ENCODE assay signal across 8 cellular contexts in genomic region chrX:154378799-154379568, GRCh38. TPM values are rescaled to one million over a fixed set of nuclear protein-coding genes. Genes with fewer than 3 reads are reported as not detected.
DNase-seq lines count a peak whose midpoint lies in the region; ATAC-seq and TF ChIP-seq lines count a peak whose summit lies in the region.

Gene EMD (plus strand): TSS chrX:154379295. CDS start chrX:154379485, 190 bp downstream.

- peak; percentile 86 for ATAC-seq in gastroesophageal sphincter

- WGBS in gastroesophageal sphincter (ENCODE audit: low coverage in 1 of 2), 2 donors: no CpG with 5 or more reads among the region's 103 CpGs
- 46% methylated on average over 81 of the region's 103 CpGs for WGBS in suprapubic skin

- peak within 1 kb of the TSS; percentile 97 for H3K9ac ChIP-seq in SK-N-MC (ENCODE audit: insufficient read length)

- TF ChIP-seq EP300 in gastroesophageal sphincter (IDR thresholded peaks at IDR 0.05) (peak; percentile 24), suprapubic skin (IDR thresholded peaks at IDR 0.05) (no peak)

- no peak for TF ChIP-seq CTCF in HFF-Myc (IDR thresholded peaks at IDR 0.05; ENCODE audit: low read depth, low read length, missing control alignments)
- no peak for TF ChIP-seq CTCF in NB4 (IDR thresholded peaks at IDR 0.05; ENCODE audit: low read depth, low read length)
- peak in 1 of 4 experiments; percentile 45 for TF ChIP-seq CTCF in gastroesophageal sphincter (IDR thresholded peaks at IDR 0.05)
- no peak for TF ChIP-seq CTCF in suprapubic skin (IDR thresholded peaks at IDR 0.05)

- peak; percentile 60 for TF ChIP-seq POLR2A in NB4 (IDR thresholded peaks at IDR 0.05; ENCODE audit: extremely low read depth, insufficient read length)
- TF ChIP-seq POLR2A in gastroesophageal sphincter (IDR thresholded peaks at IDR 0.05): peak; percentile 89 to 91
- TF ChIP-seq POLR2A in suprapubic skin (IDR thresholded peaks at IDR 0.05): peak; percentile 12 to 79

- no peaks in the 10 kb centered on the region; the same call in 1 of the 2 replicates for H3K36me3 ChIP-seq in SK-N-MC (ENCODE audit: insufficient read depth, low read length)
- peaks cover 0 to 5% of the 10 kb centered on the region in 2 donors for H3K36me3 ChIP-seq in gastroesophageal sphincter
- H3K36me3 ChIP-seq in suprapubic skin: no peaks in the 10 kb centered on the region

- H3K27ac ChIP-seq in SK-N-MC: peak within 1 kb of the TSS; percentile 96
- H3K27ac ChIP-seq in gastroesophageal sphincter: peak within 1 kb of the TSS; percentile 97 to 100 (median 98)
- peak within 1 kb of the TSS; percentile 97 for H3K27ac ChIP-seq in suprapubic skin

- H3K27me3 ChIP-seq in gastroesophageal sphincter (no peaks in the 10 kb centered on the region), suprapubic skin (no peaks in the 10 kb centered on the region)

- H3K4me1 ChIP-seq in gastroesophageal sphincter: peaks cover 0 to 53% (median 8%) of the 10 kb centered on the region in 3 donors
- peaks cover 30% of the 10 kb centered on the region for H3K4me1 ChIP-seq in suprapubic skin

- no peaks in the 10 kb centered on the region for H3K9me3 ChIP-seq in SK-N-MC (ENCODE audit: low read depth, low read length)
- H3K9me3 ChIP-seq in gastroesophageal sphincter: no peaks in the 10 kb centered on the region
- H3K9me3 ChIP-seq in suprapubic skin: no peaks in the 10 kb centered on the region

- H3K4me3 ChIP-seq in HFF-Myc (replicated peaks; ENCODE audit: low read depth, low read length): peak within 1 kb of the TSS; percentile 74
- peak within 1 kb of the TSS; percentile 62 for H3K4me3 ChIP-seq in NB4 (ENCODE audit: low read depth, low read length)
- peak within 1 kb of the TSS; percentile 82 for H3K4me3 ChIP-seq in SK-N-MC
- H3K4me3 ChIP-seq in gastroesophageal sphincter: peak within 1 kb of the TSS; percentile 81 to 98
- H3K4me3 ChIP-seq in suprapubic skin: peak within 1 kb of the TSS; percentile 78

- DNase-seq in GM03348 (ENCODE audit: low spot score): peak; percentile 90
- peak; percentile 85 for DNase-seq in HFF-Myc (ENCODE audit: extremely low read depth, low read depth)
- peak; percentile 98 for DNase-seq in NB4 (ENCODE audit: low read depth)
- peak; percentile 80 for DNase-seq in SK-N-MC (ENCODE audit: low read depth, low spot score)
- DNase-seq in activated naive CD4-positive, alpha-beta T cell treated with anti-CD3 and anti-CD28 coated beads, Interleukin-2, amount 50 U/mL, for 16 hours: peak; percentile 96
- peak; percentile 82 to 100 (median 99) for DNase-seq in nucleus accumbens (lab: John Stamatoyannopoulos, UW)
- peak; percentile 97 to 98 for DNase-seq in suprapubic skin (ENCODE audit: low spot score in 2 of 2)

RNA-seq across cellular contexts. Expression of gene EMD, which starts in this region (rescaled TPM):
- 10 to 100 TPM; 41.0 to 58.6 (median 50.6) TPM for total RNA-seq in gastroesophageal sphincter
- total RNA-seq in suprapubic skin: 10 to 100 TPM; 34.4 to 57.0 (median 53.0) TPM

Comparison
In these comparisons a context has a peak if more than half of its experiments do, and no peak if none do; other contexts are left out.
1. Peak in every context shown above with its lines: DNase-seq, ATAC-seq, H3K4me3 ChIP-seq and H3K27ac ChIP-seq.